17 cellular contexts compared by ENCODE assay signal in the genomic region with DNA sequence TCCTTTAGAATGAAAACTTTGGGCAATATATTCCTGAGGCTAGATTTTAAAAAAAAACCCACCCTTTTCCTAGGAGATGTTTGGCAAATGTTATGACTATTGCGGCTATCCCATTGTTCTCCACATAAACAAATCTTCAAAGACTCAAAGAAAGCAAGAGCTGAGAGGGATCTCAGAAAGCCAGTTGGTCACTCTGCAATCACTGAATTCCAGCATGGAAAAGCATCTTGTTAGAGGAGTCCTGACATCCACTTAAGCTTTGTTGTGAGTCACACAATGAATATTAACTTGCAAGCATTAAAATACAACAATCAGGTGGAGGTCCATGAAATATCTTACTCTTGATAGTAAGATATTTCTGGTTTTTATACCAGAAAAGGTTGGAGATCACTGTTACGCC. TPM values are rescaled to one million over a fixed set of nuclear protein-coding genes. Genes with fewer than 3 reads are reported as not detected.
DNase-seq lines count a peak whose midpoint lies in the region; ATAC-seq and TF ChIP-seq lines count a peak whose summit lies in the region.
"Had no signal": no experiment of that assay in that cellular context is flagged by ENCODE, and none has a peak within 500 bp of the region (broad histone marks: within the 10 kb centered on the region; RNA-seq: fewer than 3 reads in every experiment).

No MANE protein-coding gene starts in this region.

- H4K20me1 ChIP-seq in HCT116 (ENCODE audit: insufficient read depth), result no peaks in the 10 kb centered on the region

- H3K9ac ChIP-seq in HCT116 (ENCODE audit: low read length), result no peak overlapping the region
- H3K9ac ChIP-seq: KMS-11 had no signal

- peaks cover 6% of the 10 kb centered on the region for H3K27me3 Mint-ChIP-seq in activated CD8-positive, alpha-beta memory T cell treated with anti-CD3 and anti-CD28 coated beads, Interleukin-2, amount 10 ng/mL, durations not matched to agents 7 days and 5 days

- intact Hi-C loops in HCT116 (cut with micrococcal nuclease), result no loop called here

- H3K4me3 ChIP-seq in AG10803 (ENCODE audit: low read length) (no peak overlapping the region), HCT116 (replicated peaks in 1 of 2; ENCODE audit: low read depth in 1 of 2, low read length in 2 of 2) (no peak overlapping the region)
- H3K4me3 ChIP-seq: prostate gland had no signal

- no peaks in the 10 kb centered on the region for H3K9me3 Mint-ChIP-seq in activated CD8-positive, alpha-beta memory T cell treated with anti-CD3 and anti-CD28 coated beads, Interleukin-2, amount 10 ng/mL, durations not matched to agents 7 days and 5 days (ENCODE audit: low read depth)
- H3K9me3 Mint-ChIP-seq: CD8-positive, alpha-beta T cell; nephron had no signal

- H3K9me2 ChIP-seq in HCT116 (ENCODE audit: insufficient read depth), result no peaks in the 10 kb centered on the region

- RAD21 ChIA-PET in HCT116 (lab: Charles Lee; ENCODE audit: low non-redundant PET in 1 of 2, low total read pairs in 2 of 2, uncharacterized antibody in 2 of 2, unreplicated experiment in 2 of 2), result no interaction called here

- H3K27ac Mint-ChIP-seq in activated CD8-positive, alpha-beta memory T cell treated with anti-CD3 and anti-CD28 coated beads, Interleukin-2, amount 10 ng/mL, durations not matched to agents 7 days and 5 days, result no peak overlapping the region
- H3K27ac Mint-ChIP-seq: CD8-positive, alpha-beta T cell; nephron had no signal

- DNase-seq in AG10803 (ENCODE audit: low read depth) (peak; percentile 28), HCT116 (ENCODE audit: low read depth, low spot score) (no peak), astrocyte of the hippocampus (ENCODE audit: low read depth, low spot score) (peak; percentile 33), kidney glomerular epithelial cell (lab: John Stamatoyannopoulos, UW) (peak; percentile 7), NCI-H2081 treated with DMSO at 0.1 percent for 48 hours (lab: John Stamatoyannopoulos, UW) (no peak)
- DNase-seq in activated CD8-positive, alpha-beta memory T cell treated with anti-CD3 and anti-CD28 coated beads, Interleukin-2, amount 10 ng/mL, durations not matched to agents 7 days and 5 days, result no peak
- no peak for DNase-seq in activated CD8-positive, alpha-beta memory T cell treated with anti-CD3 and anti-CD28 coated beads for 24 hours
- DNase-seq: activated CD4-positive, alpha-beta T cell treated with anti-CD3 and anti-CD28 coated beads for 48 hours; CD8-positive, alpha-beta T cell; cerebellar nuclear complex; mesendoderm; NCI-H1092; NCI-H2081; RPMI8226 had no signal

- TF ChIP-seq CTCF in AG10803 (conservative IDR thresholded peaks at IDR 0.05; ENCODE audit: low read length), result no peak
- TF ChIP-seq CTCF in HCT116 (IDR thresholded peaks at IDR 0.05 in 2 of 3, conservative IDR thresholded peaks at IDR 0.05 in 1 of 3; ENCODE audit: borderline replicate concordance in 1 of 3, insufficient read depth in 1 of 3, low read depth in 2 of 3, low read length in 2 of 3), result no peak

- H3K36me3 ChIP-seq in HCT116 (ENCODE audit: control insufficient read depth in 1 of 2, insufficient read depth in 2 of 2, low read length in 2 of 2), result no peaks in the 10 kb centered on the region
- H3K36me3 ChIP-seq: prostate gland had no signal

- no peak for TF ChIP-seq POLR2A in HCT116 (IDR thresholded peaks at IDR 0.05; ENCODE audit: borderline replicate concordance, extremely low read depth, insufficient read depth, insufficient read length)

- peaks cover 20 to 40% of the 10 kb centered on the region in 2 experiments for H3K4me1 ChIP-seq in HCT116 (ENCODE audit: control insufficient read depth in 1 of 2, insufficient read depth in 2 of 2, low read length in 2 of 2)

- POLR2A ChIA-PET in HCT116 (lab: Charles Lee), result no interaction called here

- H3K27ac ChIP-seq in HCT116 (ENCODE audit: low read depth, low read length), result no peak overlapping the region
- H3K27ac ChIP-seq: KMS-11, prostate gland had no signal

- CTCF ChIA-PET in HCT116 (lab: Charles Lee), result no interaction called here
- CTCF ChIA-PET in activated CD8-positive, alpha-beta memory T cell treated with anti-CD3 and anti-CD28 coated beads, Interleukin-2, amount 10 ng/mL, durations not matched to agents 7 days and 5 days (lab: Charles Lee), result no interaction called here

- H3K4me2 ChIP-seq in HCT116 (ENCODE audit: low read length), result no peak overlapping the region
- H3K4me2 ChIP-seq: KMS-11 had no signal

- H3K9me3 ChIP-seq in HCT116 (ENCODE audit: control insufficient read depth in 1 of 2, insufficient read depth in 1 of 2, low read depth in 1 of 2, low read length in 2 of 2), result no peaks in the 10 kb centered on the region
- H3K9me3 ChIP-seq: prostate gland had no signal

- H2AFZ ChIP-seq in HCT116 (ENCODE audit: low read depth, low read length, poor library complexity, severe bottlenecking), result peak overlapping the region; percentile 5

- no peaks in the 10 kb centered on the region for H3K79me2 ChIP-seq in HCT116 (ENCODE audit: insufficient read depth, low read length)

- H3K36me3 Mint-ChIP-seq in activated CD8-positive, alpha-beta memory T cell treated with anti-CD3 and anti-CD28 coated beads, Interleukin-2, amount 10 ng/mL, durations not matched to agents 7 days and 5 days, result no peaks in the 10 kb centered on the region
- H3K36me3 Mint-ChIP-seq: CD8-positive, alpha-beta T cell had no signal

- H3K4me3 Mint-ChIP-seq in activated CD8-positive, alpha-beta memory T cell treated with anti-CD3 and anti-CD28 coated beads, Interleukin-2, amount 10 ng/mL, durations not matched to agents 7 days and 5 days, result no peak overlapping the region
- H3K4me3 Mint-ChIP-seq: CD8-positive, alpha-beta T cell; nephron had no signal

- BruUV-seq in HCT116 (replicated peaks; lab: Mats Ljungman, UMichigan), result no TSS peak

- no peaks in the 10 kb centered on the region for H3K4me1 Mint-ChIP-seq in activated CD8-positive, alpha-beta memory T cell treated with anti-CD3 and anti-CD28 coated beads, Interleukin-2, amount 10 ng/mL, durations not matched to agents 7 days and 5 days

- no peak for ATAC-seq in HCT116
- ATAC-seq in activated CD8-positive, alpha-beta memory T cell treated with anti-CD3 and anti-CD28 coated beads, Interleukin-2, amount 10 ng/mL, durations not matched to agents 7 days and 5 days, result no peak
- ATAC-seq: CD8-positive, alpha-beta T cell had no signal

- no peak for TF ChIP-seq RAD21 in HCT116 (IDR thresholded peaks at IDR 0.05; ENCODE audit: low read depth)

- no peaks in the 10 kb centered on the region for H3K27me3 ChIP-seq in HCT116 (ENCODE audit: insufficient read depth, low read length)

TF ChIP-seq in HCT116, 20 proteins besides CTCF, POLR2A, EP300 and RAD21:
- TF ChIP-seq, protein P1, sequence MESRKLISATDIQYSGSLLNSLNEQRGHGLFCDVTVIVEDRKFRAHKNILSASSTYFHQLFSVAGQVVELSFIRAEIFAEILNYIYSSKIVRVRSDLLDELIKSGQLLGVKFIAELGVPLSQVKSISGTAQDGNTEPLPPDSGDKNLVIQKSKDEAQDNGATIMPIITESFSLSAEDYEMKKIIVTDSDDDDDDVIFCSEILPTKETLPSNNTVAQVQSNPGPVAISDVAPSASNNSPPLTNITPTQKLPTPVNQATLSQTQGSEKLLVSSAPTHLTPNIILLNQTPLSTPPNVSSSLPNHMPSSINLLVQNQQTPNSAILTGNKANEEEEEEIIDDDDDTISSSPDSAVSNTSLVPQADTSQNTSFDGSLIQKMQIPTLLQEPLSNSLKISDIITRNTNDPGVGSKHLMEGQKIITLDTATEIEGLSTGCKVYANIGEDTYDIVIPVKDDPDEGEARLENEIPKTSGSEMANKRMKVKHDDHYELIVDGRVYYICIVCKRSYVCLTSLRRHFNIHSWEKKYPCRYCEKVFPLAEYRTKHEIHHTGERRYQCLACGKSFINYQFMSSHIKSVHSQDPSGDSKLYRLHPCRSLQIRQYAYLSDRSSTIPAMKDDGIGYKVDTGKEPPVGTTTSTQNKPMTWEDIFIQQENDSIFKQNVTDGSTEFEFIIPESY (IDR thresholded peaks at IDR 0.05; ENCODE audit: extremely low read depth, insufficient replicate concordance, low read length), result no peak
- no peak for TF ChIP-seq ZNF274 (IDR thresholded peaks at IDR 0.05; ENCODE audit: low read depth, low read length)
- no peak for TF ChIP-seq SIN3A (IDR thresholded peaks at IDR 0.05; ENCODE audit: low read depth)
- no peak for TF ChIP-seq SRF (IDR thresholded peaks at IDR 0.05; ENCODE audit: low read depth)
- TF ChIP-seq, protein P2, sequence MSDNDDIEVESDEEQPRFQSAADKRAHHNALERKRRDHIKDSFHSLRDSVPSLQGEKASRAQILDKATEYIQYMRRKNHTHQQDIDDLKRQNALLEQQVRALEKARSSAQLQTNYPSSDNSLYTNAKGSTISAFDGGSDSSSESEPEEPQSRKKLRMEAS (IDR thresholded peaks at IDR 0.05), result no peak

RNA-seq across cellular contexts. Expression of a gene that starts 11.0 kb away (rescaled TPM):
- total RNA-seq in HCT116 (2021; ENCODE audit: unreplicated experiment), result 0.17 TPM
- polyA plus RNA-seq in HCT116 (2012), result 0.21 and 0.22 TPM in 2 replicates
- not detected for total RNA-seq in activated CD8-positive, alpha-beta memory T cell treated with anti-CD3 and anti-CD28 coated beads, Interleukin-2, amount 10 ng/mL, durations not matched to agents 7 days and 5 days
- total RNA-seq: CD8-positive, alpha-beta T cell had no signal

Comparison
In these comparisons a context has a peak if more than half of its experiments do, and no peak if none do; other contexts are left out.
1. DNase-seq: peak in AG10803 (single experiment), astrocyte of the hippocampus (single experiment) and kidney glomerular epithelial cell (single experiment); none in HCT116 (single experiment), activated CD8-positive, alpha-beta memory T cell treated with anti-CD3 and anti-CD28 coated beads, Interleukin-2, amount 10 ng/mL, durations not matched to agents 7 days and 5 days (single experiment), activated CD8-positive, alpha-beta memory T cell treated with anti-CD3 and anti-CD28 coated beads for 24 hours (single experiment) and NCI-H2081 treated with DMSO at 0.1 percent for 48 hours (single experiment).